Comparison of ENCODE assay signal across 18 cellular contexts in the genomic region with DNA sequence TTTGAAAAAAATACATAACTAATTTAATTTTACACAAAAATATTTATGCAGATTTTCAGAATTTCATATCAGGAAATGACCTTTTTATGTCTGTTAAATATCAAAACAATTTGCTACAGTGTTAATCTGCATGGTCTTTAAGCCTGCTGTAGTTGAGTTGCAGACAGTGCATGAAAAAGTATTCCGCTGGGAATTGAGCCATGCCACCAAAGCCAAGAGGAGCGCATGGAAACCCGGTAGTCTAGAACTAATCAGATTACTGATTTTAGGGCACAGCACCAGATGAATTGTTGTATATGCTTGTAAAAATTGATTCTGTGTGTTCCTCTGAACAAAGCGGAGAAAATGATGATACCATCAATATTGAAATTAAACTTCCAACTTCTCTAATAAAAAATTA. TPM values are rescaled to one million over a fixed set of nuclear protein-coding genes. Genes with fewer than 3 reads are reported as not detected.
DNase-seq lines count a peak whose midpoint lies in the region; ATAC-seq and TF ChIP-seq lines count a peak whose summit lies in the region.
"Had no signal": no experiment of that assay in that cellular context is flagged by ENCODE, and none has a peak within 500 bp of the region (broad histone marks: within the 10 kb centered on the region; RNA-seq: fewer than 3 reads in every experiment).

No MANE protein-coding gene starts in this region.

- H3K9me3 ChIP-seq in A673 (ENCODE audit: low read depth, low read length, poor library complexity, severe bottlenecking) (no peaks in the 10 kb centered on the region), BE2C (no peaks in the 10 kb centered on the region), gastrocnemius medialis (no peaks in the 10 kb centered on the region)
- H3K9me3 ChIP-seq: HAP-1 had no signal

- TF ChIP-seq CTCF in A673 (conservative IDR thresholded peaks at IDR 0.05; ENCODE audit: low read depth, low read length) (no peak), BE2C (IDR thresholded peaks at IDR 0.05; ENCODE audit: low read depth, low read length) (no peak), gastrocnemius medialis (IDR thresholded peaks at IDR 0.05 in 4 of 5, conservative IDR thresholded peaks at IDR 0.05 in 1 of 5) (no peak)

- H3K36me3 ChIP-seq in A673 (ENCODE audit: insufficient read depth, low read length, poor library complexity, severe bottlenecking) (no peaks in the 10 kb centered on the region), BE2C (peaks cover under 1% of the 10 kb centered on the region; the same call in 1 of the 2 replicates), gastrocnemius medialis (no peaks in the 10 kb centered on the region)
- H3K36me3 ChIP-seq: BLaER1 treated with 17β-estradiol and CSF1 and Interleukin-3, amounts not matched to agents 10 nM and 100 nM; HAP-1 had no signal

- POLR2A ChIA-PET in A673 (lab: Charles Lee; ENCODE audit: low non-redundant PET) = no interaction called here

- DNase-seq in A673 (ENCODE audit: low spot score) = peak; percentile 67
- DNase-seq in BE2C = peak; percentile 77
- DNase-seq in NCI-H446 (lab: John Stamatoyannopoulos, UW) = peak; percentile 51 to 90
- peak; percentile 17 for DNase-seq in NCI-H82 treated with DMSO at 0.1 percent for 48 hours (lab: John Stamatoyannopoulos, UW; ENCODE audit: unreplicated experiment)
- DNase-seq in midbrain (lab: John Stamatoyannopoulos, UW) = no peak
- no peak for DNase-seq in gastrocnemius medialis
- DNase-seq: CD4-positive, alpha-beta T cell; CD8-positive, alpha-beta memory T cell; DMS 273 treated with DMSO at 0.1 percent for 48 hours; DMS79 treated with DMSO at 0.1 percent for 48 hours; GOT3; HFFc6 had no signal

- H3K4me3 ChIP-seq in A673 (ENCODE audit: low read depth, low read length, poor library complexity, severe bottlenecking) (no peak overlapping the region), BE2C (ENCODE audit: low read depth, low read length) (peak overlapping the region; percentile 10; the same call in 1 of the 2 replicates), gastrocnemius medialis (no peak overlapping the region)
- H3K4me3 ChIP-seq: BLaER1 treated with 17β-estradiol and CSF1 and Interleukin-3, amounts not matched to agents 10 nM and 100 nM; HAP-1 had no signal

- no peak overlapping the region for H3K27ac ChIP-seq in A673 (ENCODE audit: low read depth, low read length, poor library complexity, severe bottlenecking)
- H3K27ac ChIP-seq in gastrocnemius medialis = no peak overlapping the region
- H3K27ac ChIP-seq: BLaER1 treated with 17β-estradiol and CSF1 and Interleukin-3, amounts not matched to agents 10 nM and 100 nM had no signal

- ATAC-seq in HG03045 (IDR thresholded peaks at IDR 0.05; ENCODE audit: unreplicated experiment) (no peak), gastrocnemius medialis (no peak)

- no TSS peak for BruUV-seq in A673 (replicated peaks; lab: Mats Ljungman, UMichigan)

- intact Hi-C loops in A673 (cut with micrococcal nuclease; ENCODE audit: unreplicated experiment) = no loop called here
- intact Hi-C loops in gastrocnemius medialis (cut with DNase I; ENCODE audit: low total_unique reads) = no loop called here

- H3K27me3 ChIP-seq in A673 (replicated peaks; ENCODE audit: insufficient read depth, low read depth, low read length, poor library complexity) = peaks cover 8% of the 10 kb centered on the region
- H3K27me3 ChIP-seq in BE2C = no peaks in the 10 kb centered on the region
- no peaks in the 10 kb centered on the region for H3K27me3 ChIP-seq in gastrocnemius medialis

- TF ChIP-seq POLR2A in gastrocnemius medialis (IDR thresholded peaks at IDR 0.05) = no peak

- H3K4me1 ChIP-seq in A673 (ENCODE audit: insufficient read depth, low read length, poor library complexity, severe bottlenecking) (peaks cover 4% of the 10 kb centered on the region), BE2C (peaks cover 48% of the 10 kb centered on the region), gastrocnemius medialis (no peaks in the 10 kb centered on the region)
- H3K4me1 ChIP-seq: HAP-1 had no signal

- in situ Hi-C loops in gastrocnemius medialis (cut with MboI; ENCODE audit: low sequenced_read_pairs in 4 of 4) = no loop called here

- CTCF ChIA-PET in A673 (lab: Charles Lee) = no interaction called here

RNA-seq across cellular contexts. Expression of gene LAMP5, which starts 34.3 kb away (rescaled TPM):
- not detected in 2 replicates for total RNA-seq in A673 (2021)
- polyA plus RNA-seq in BE2C (2012; ENCODE audit: insufficient read depth, insufficient read length, low read depth) = 246 TPM
- not detected for total RNA-seq in gastrocnemius medialis
- total RNA-seq: A172; CD8-positive, alpha-beta memory T cell; Daoy; G401; HFFc6 had no signal
- polyA plus RNA-seq: CD8-positive, alpha-beta memory T cell had no signal

Comparison
In these comparisons a context has a peak if more than half of its experiments do, and no peak if none do; other contexts are left out.
1. DNase-seq: peak in A673 (single experiment), BE2C (single experiment), NCI-H446 (2 of 2) and NCI-H82 treated with DMSO at 0.1 percent for 48 hours (single experiment); none in midbrain (single experiment) and gastrocnemius medialis (0 of 2).